18 cellular contexts compared by ENCODE assay signal in the genomic region with DNA sequence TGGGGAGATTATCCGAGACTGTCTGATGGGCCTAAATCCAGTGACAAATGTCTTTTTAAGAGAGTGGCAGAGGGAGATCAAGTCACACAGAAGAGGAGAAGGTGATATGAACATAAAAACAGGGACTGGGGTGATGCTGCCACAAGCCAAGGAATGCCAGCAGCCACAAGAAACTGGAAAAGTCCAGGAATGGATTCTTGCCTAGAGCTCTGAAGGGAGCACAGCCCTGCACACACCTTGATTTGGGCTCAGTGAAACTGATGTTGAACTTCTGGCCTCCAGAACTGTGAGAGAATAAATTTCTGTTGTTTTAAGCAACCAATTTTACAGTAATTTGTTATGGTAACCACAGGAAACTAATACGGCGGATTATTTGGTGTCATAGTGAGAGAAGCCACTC. TPM values are rescaled to one million over a fixed set of nuclear protein-coding genes. Genes with fewer than 3 reads are reported as not detected.
DNase-seq lines count a peak whose midpoint lies in the region; ATAC-seq and TF ChIP-seq lines count a peak whose summit lies in the region.
"Had no signal": no experiment of that assay in that cellular context is flagged by ENCODE, and none has a peak within 500 bp of the region (broad histone marks: within the 10 kb centered on the region; RNA-seq: fewer than 3 reads in every experiment).

No MANE protein-coding gene starts in this region.

- H3K9me3 Mint-ChIP-seq in activated naive CD8-positive, alpha-beta T cell (ENCODE audit: low read depth): no peaks in the 10 kb centered on the region
- no peaks in the 10 kb centered on the region for H3K9me3 Mint-ChIP-seq in activated naive CD8-positive, alpha-beta T cell treated with anti-CD3 and anti-CD28 coated beads, Interleukin-2, amount 50 U/mL, for 24 hours
- H3K9me3 Mint-ChIP-seq: CD4-positive, alpha-beta T cell had no signal

- no peak overlapping the region for H3K4me2 ChIP-seq in GM23248 (ENCODE audit: unreplicated experiment)

- peaks cover 5% of the 10 kb centered on the region; the same call in 1 of the 2 replicates for H3K27me3 ChIP-seq in GM23248 (replicated peaks; ENCODE audit: insufficient read depth)

- no peak for DNase-seq in activated naive CD8-positive, alpha-beta T cell treated with anti-CD3 and anti-CD28 coated beads, Interleukin-2, amount 50 U/mL, for 24 hours
- DNase-seq in epidermal melanocyte (ENCODE audit: insufficient read length, low spot score): peak; percentile 9
- DNase-seq in KG1 (lab: John Stamatoyannopoulos, UW): no peak
- no peak for DNase-seq in GM23248
- DNase-seq in UCSD-AML1 (lab: John Stamatoyannopoulos, UW; ENCODE audit: unreplicated experiment): no peak
- DNase-seq: CD4-positive, alpha-beta T cell; CD8-positive, alpha-beta memory T cell; DMS 273 treated with DMSO at 0.1 percent for 48 hours; DMS79; EL; GDM1; H7; HCEC 1CT had no signal

- POLR2A ChIA-PET in HEK293 (lab: Yijun Ruan, JAX): no interaction called here

- H3K36me3 Mint-ChIP-seq in activated naive CD8-positive, alpha-beta T cell: peaks cover 4% of the 10 kb centered on the region
- H3K36me3 Mint-ChIP-seq in activated naive CD8-positive, alpha-beta T cell treated with anti-CD3 and anti-CD28 coated beads, Interleukin-2, amount 50 U/mL, for 24 hours (ENCODE audit: low read depth): no peaks in the 10 kb centered on the region
- H3K36me3 Mint-ChIP-seq: CD8-positive, alpha-beta memory T cell had no signal

- no peak overlapping the region for H3K27ac ChIP-seq in HEK293 (ENCODE audit: extremely low read depth, low read depth, low read length)
- H3K27ac ChIP-seq in GM23248: no peak overlapping the region

- H3K9me3 ChIP-seq in HEK293 (ENCODE audit: control insufficient read depth, insufficient read depth, low read depth, low read length): no peaks in the 10 kb centered on the region
- no peaks in the 10 kb centered on the region for H3K9me3 ChIP-seq in GM23248 (ENCODE audit: low read depth)

- H3K4me1 ChIP-seq in HEK293 (ENCODE audit: control insufficient read depth, insufficient read depth, low read length) (no peaks in the 10 kb centered on the region), GM23248 (ENCODE audit: insufficient read depth) (no peaks in the 10 kb centered on the region)

- H3K4me3 ChIP-seq in HEK293 (ENCODE audit: low read depth, low read length) (no peak overlapping the region), GM23248 (no peak overlapping the region)
- H3K4me3 ChIP-seq: GM12878 had no signal

- no peaks in the 10 kb centered on the region for H3K27me3 Mint-ChIP-seq in activated naive CD8-positive, alpha-beta T cell
- H3K27me3 Mint-ChIP-seq in activated naive CD8-positive, alpha-beta T cell treated with anti-CD3 and anti-CD28 coated beads, Interleukin-2, amount 50 U/mL, for 24 hours: no peaks in the 10 kb centered on the region
- H3K27me3 Mint-ChIP-seq: CD4-positive, alpha-beta T cell had no signal

- H3K4me1 Mint-ChIP-seq in activated naive CD8-positive, alpha-beta T cell (ENCODE audit: low read depth): peaks cover 46% of the 10 kb centered on the region
- H3K4me1 Mint-ChIP-seq in activated naive CD8-positive, alpha-beta T cell treated with anti-CD3 and anti-CD28 coated beads, Interleukin-2, amount 50 U/mL, for 24 hours: peaks cover 24% of the 10 kb centered on the region

- H3K9ac ChIP-seq in GM23248: no peak overlapping the region

- no peak for TF ChIP-seq CTCF in HEK293 (tag by site-specific recombination; IDR thresholded peaks at IDR 0.05)

- H4K20me1 ChIP-seq in GM23248 (ENCODE audit: insufficient read depth): no peaks in the 10 kb centered on the region

- no peak for ATAC-seq in activated naive CD8-positive, alpha-beta T cell treated with anti-CD3 and anti-CD28 coated beads, Interleukin-2, amount 50 U/mL, for 24 hours
- ATAC-seq: GM12878 had no signal

- no peaks in the 10 kb centered on the region for H3K9me2 ChIP-seq in GM23248 (ENCODE audit: insufficient read depth)

- H2AFZ ChIP-seq in GM23248: no peak overlapping the region

- 90 to 94% methylated on average over 3 of the region's 3 CpGs for WGBS in GM23248 (ENCODE audit: low coverage in 1 of 2, low lambda C conversion rate in 2 of 2, missing lambda C conversion rate in 2 of 2), 2 experiments

- H3F3A ChIP-seq in GM23248 (ENCODE audit: insufficient read depth): no peaks in the 10 kb centered on the region

- H3K4me3 Mint-ChIP-seq in activated naive CD8-positive, alpha-beta T cell: no peak overlapping the region
- no peak overlapping the region for H3K4me3 Mint-ChIP-seq in activated naive CD8-positive, alpha-beta T cell treated with anti-CD3 and anti-CD28 coated beads, Interleukin-2, amount 50 U/mL, for 24 hours
- H3K4me3 Mint-ChIP-seq: CD14-positive monocyte; CD4-positive, alpha-beta T cell; CD8-positive, alpha-beta memory T cell had no signal

- in situ Hi-C loops in GM23248 (cut with MboI): loop anchor here (10.0 kb wide), 1 partner anchor 228 kb away; no protein-coding TSS in a partner anchor

- peak overlapping the region; percentile 5 for H3K27ac Mint-ChIP-seq in activated naive CD8-positive, alpha-beta T cell
- H3K27ac Mint-ChIP-seq in activated naive CD8-positive, alpha-beta T cell treated with anti-CD3 and anti-CD28 coated beads, Interleukin-2, amount 50 U/mL, for 24 hours: no peak overlapping the region
- H3K27ac Mint-ChIP-seq: CD14-positive monocyte; CD4-positive, alpha-beta T cell; CD8-positive, alpha-beta memory T cell had no signal

- CTCF ChIA-PET in HEK293 (lab: Yijun Ruan, JAX): interaction anchor here (1.1 kb wide), 1 partner anchor 110 kb away, joined by 5 read pairs; no protein-coding TSS in a partner anchor

- H3K36me3 ChIP-seq in HEK293 (ENCODE audit: control insufficient read depth in 2 of 2, insufficient read depth in 1 of 2, low read length in 2 of 2) (no peaks in the 10 kb centered on the region), GM23248 (ENCODE audit: low read depth) (no peaks in the 10 kb centered on the region)

- H3K79me2 ChIP-seq in GM23248 (ENCODE audit: insufficient read depth): no peaks in the 10 kb centered on the region

TF ChIP-seq in HEK293, 187 proteins besides CTCF, POLR2A, EP300 and RAD21:
- TF ChIP-seq SETDB1 (IDR thresholded peaks at IDR 0.05; ENCODE audit: insufficient read length, low read length): peak; percentile 57
- TF ChIP-seq ZFHX2 (tag by site-specific recombination; conservative IDR thresholded peaks at IDR 0.05): no peak
- no peak for TF ChIP-seq KLF9 (tag by site-specific recombination; IDR thresholded peaks at IDR 0.05; ENCODE audit: low read depth)

RNA-seq across cellular contexts. Expression of a gene that starts 19.5 kb away (rescaled TPM):
- total RNA-seq in GM23248 (2014; rRNA removed; shearing (Covaris generic)): not detected in 2 replicates
- 0.19 TPM in 1 of 2 replicates, not detected in the other for polyA plus RNA-seq in GM23248 (2016; fragmentation: Nextera tagmentation; extraction: Ambion mirVana)

RNA-seq across cellular contexts. Expression of a gene that starts 59.1 kb away (rescaled TPM):
- total RNA-seq in GM23248 (2014; rRNA removed; shearing (Covaris generic)): not detected in 2 replicates
- polyA plus RNA-seq in GM23248 (2016; fragmentation: Nextera tagmentation; extraction: Ambion mirVana): not detected in 2 replicates
- total RNA-seq: A172 had no signal
- polyA plus RNA-seq: CD14-positive monocyte; CD8-positive, alpha-beta memory T cell had no signal
